In the genomic region with DNA sequence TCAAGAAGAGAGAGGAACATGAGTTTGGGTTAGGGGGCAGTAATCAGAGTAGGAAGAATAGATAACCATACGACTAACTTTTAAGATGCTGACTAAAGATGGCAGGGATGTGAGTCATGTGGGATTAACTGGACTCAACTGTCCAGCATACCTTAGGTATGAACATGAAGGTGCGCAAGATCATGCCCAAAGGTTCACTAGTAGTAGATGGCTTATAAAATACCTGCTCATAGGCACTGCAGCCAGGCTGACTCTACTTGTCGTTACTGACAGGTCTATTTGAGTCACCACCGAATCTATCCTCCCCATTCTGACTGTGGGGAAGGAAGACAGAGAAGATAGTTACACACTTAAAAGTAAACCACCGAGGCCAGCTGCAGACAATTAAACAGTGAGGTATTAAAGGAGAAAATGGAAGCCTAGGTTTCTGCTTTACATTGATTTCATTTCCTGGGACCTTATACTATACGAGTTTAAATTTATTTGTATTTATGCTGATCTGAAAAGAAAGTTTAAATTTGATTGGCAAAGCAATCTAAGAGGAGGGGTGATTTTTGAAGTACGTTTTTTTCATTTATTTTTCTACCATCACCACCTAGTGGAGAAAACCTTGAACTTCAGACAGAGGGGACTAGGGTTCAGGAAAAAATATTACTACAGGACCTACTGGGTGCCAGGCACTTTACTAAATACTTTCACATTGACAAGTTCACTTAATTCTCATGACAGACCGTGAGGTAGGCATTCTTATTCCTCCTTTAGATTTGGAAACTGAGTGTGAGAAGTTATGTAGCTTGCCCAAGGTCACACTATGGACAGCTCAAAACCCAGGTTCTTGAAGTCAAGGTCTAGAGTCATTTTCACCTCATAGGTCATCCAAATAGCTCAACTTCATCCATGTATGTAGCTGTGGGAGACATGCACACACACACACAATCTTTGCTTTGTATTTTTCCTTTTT, we compare ENCODE assay signal across 11 cellular contexts. TPM values are rescaled to one million over a fixed set of nuclear protein-coding genes. Genes with fewer than 3 reads are reported as not detected.
DNase-seq lines count a peak whose midpoint lies in the region; ATAC-seq and TF ChIP-seq lines count a peak whose summit lies in the region.
"Had no signal": no experiment of that assay in that cellular context is flagged by ENCODE, and none has a peak within 500 bp of the region (broad histone marks: within the 10 kb centered on the region; RNA-seq: fewer than 3 reads in every experiment).

No MANE protein-coding gene starts in this region.

- intact Hi-C loops in PC-9 (cut with micrococcal nuclease; ENCODE audit: unreplicated experiment) (loop anchor here (10.0 kb wide), 3 partner anchors 304 to 1166 kb away; a partner anchor contains a TSS), dorsolateral prefrontal cortex (cut with DNase I) (loop anchor here in 1 of 2 donors (10.0 kb wide), 1 partner anchor 1166 kb away; no protein-coding TSS in a partner anchor)

- H3F3A ChIP-seq in SK-N-SH (replicated peaks; ENCODE audit: insufficient read depth) (peaks cover 8% of the 10 kb centered on the region), PC-9 (ENCODE audit: insufficient read depth, low read depth) (peaks cover 6% of the 10 kb centered on the region)

- H3K79me2 ChIP-seq in SK-N-SH (ENCODE audit: insufficient read depth) (peaks cover 2% of the 10 kb centered on the region), PC-9 (ENCODE audit: low read depth) (peaks cover 2% of the 10 kb centered on the region)

- DNase-seq in SK-N-SH = no peak
- DNase-seq in PC-9 = no peak
- DNase-seq in dorsolateral prefrontal cortex = no peak
- no peak for DNase-seq in retinal pigment epithelial cell (ENCODE audit: low read depth)
- no peak for DNase-seq in midbrain (lab: John Stamatoyannopoulos, UW)
- DNase-seq: aorta, NCI-H69 had no signal

- POLR2A ChIA-PET in SK-N-SH (lab: Yijun Ruan, JAX) = no interaction called here
- POLR2A ChIA-PET in PC-9 (lab: Charles Lee; ENCODE audit: unreplicated experiment) = no interaction called here

- no peak for TF ChIP-seq EP300 in SK-N-SH (IDR thresholded peaks at IDR 0.05; ENCODE audit: borderline replicate concordance in 1 of 2, low read depth in 1 of 2, low read length in 1 of 2)

- H3K27me3 ChIP-seq in SK-N-SH (ENCODE audit: insufficient read depth) (no peaks in the 10 kb centered on the region), PC-9 (ENCODE audit: insufficient read depth, low read depth) (no peaks in the 10 kb centered on the region), dorsolateral prefrontal cortex (no peaks in the 10 kb centered on the region)

- H4K20me1 ChIP-seq in SK-N-SH (ENCODE audit: insufficient read depth) = no peaks in the 10 kb centered on the region
- H4K20me1 ChIP-seq in PC-9 (ENCODE audit: insufficient read depth) = no peaks in the 10 kb centered on the region

- ATAC-seq in SK-N-SH treated with all-trans-retinoic acid at 6 μM for 48 hours = no peak
- no peak for ATAC-seq in stimulated activated memory B cell treated with anti-CD40 and anti-IgM and Interleukin-4, amounts not matched to agents 10 μg/mL and 1 μg/mL and 100 μg/mL, for 72 hours
- no peak for ATAC-seq in GM18502 (IDR thresholded peaks at IDR 0.05; ENCODE audit: poor library complexity, unreplicated experiment)
- ATAC-seq: A549 had no signal

- H3K9me3 ChIP-seq in SK-N-SH = no peaks in the 10 kb centered on the region
- no peaks in the 10 kb centered on the region for H3K9me3 ChIP-seq in PC-9 (ENCODE audit: insufficient read depth, low read depth)
- H3K9me3 ChIP-seq: A549 had no signal

- 78% methylated on average over 8 of the region's 8 CpGs for WGBS in SK-N-SH (ENCODE audit: low lambda C conversion rate)

- no peaks in the 10 kb centered on the region for H3K36me3 Mint-ChIP-seq in stimulated activated memory B cell treated with anti-CD40 and anti-IgM and Interleukin-4, amounts not matched to agents 10 μg/mL and 1 μg/mL and 100 μg/mL, for 72 hours

- H3K4me3 ChIP-seq in SK-N-SH (ENCODE audit: low read depth in 2 of 2, low read length in 1 of 2) (no peak overlapping the region; a peak in 1 of 4 replicates), PC-9 (no peak overlapping the region), dorsolateral prefrontal cortex (no peak overlapping the region), retinal pigment epithelial cell (ENCODE audit: low read length) (no peak overlapping the region)
- H3K4me3 ChIP-seq: A549 had no signal

- no TSS peak for BruUV-seq in PC-9 (replicated peaks; lab: Mats Ljungman, UMichigan)

- no peak overlapping the region for H2AFZ ChIP-seq in SK-N-SH (ENCODE audit: low read depth)
- H2AFZ ChIP-seq in PC-9 = no peak overlapping the region

- H3K4me2 ChIP-seq in SK-N-SH (no peak overlapping the region), PC-9 (no peak overlapping the region)
- H3K4me2 ChIP-seq: A549 had no signal

- H3K9me2 ChIP-seq in SK-N-SH = no peaks in the 10 kb centered on the region
- H3K9me2 ChIP-seq in PC-9 (ENCODE audit: insufficient read depth) = no peaks in the 10 kb centered on the region

- H3K27ac Mint-ChIP-seq in stimulated activated memory B cell treated with anti-CD40 and anti-IgM and Interleukin-4, amounts not matched to agents 10 μg/mL and 1 μg/mL and 100 μg/mL, for 72 hours = no peak overlapping the region

- H3K9me3 Mint-ChIP-seq in stimulated activated memory B cell treated with anti-CD40 and anti-IgM and Interleukin-4, amounts not matched to agents 10 μg/mL and 1 μg/mL and 100 μg/mL, for 72 hours = no peaks in the 10 kb centered on the region

- peak; percentile 40; the same call in 1 of the 2 replicates for TF ChIP-seq CTCF in SK-N-SH (IDR thresholded peaks at IDR 0.05)
- TF ChIP-seq CTCF in PC-9 (conservative IDR thresholded peaks at IDR 0.05) = peak; percentile 59
- TF ChIP-seq CTCF in dorsolateral prefrontal cortex (IDR thresholded peaks at IDR 0.05 in 54 of 56, conservative IDR thresholded peaks at IDR 0.05 in 2 of 56; ENCODE audit: low read depth in 1 of 56, partially characterized antibody in 56 of 56) = peak in 55 of 56 donors; percentile 20 to 61 (median 46)
- TF ChIP-seq CTCF in retinal pigment epithelial cell (conservative IDR thresholded peaks at IDR 0.05; ENCODE audit: low read depth, low read length) = peak; percentile 43

- no peak overlapping the region for H3K4me3 Mint-ChIP-seq in stimulated activated memory B cell treated with anti-CD40 and anti-IgM and Interleukin-4, amounts not matched to agents 10 μg/mL and 1 μg/mL and 100 μg/mL, for 72 hours

- H3K36me3 ChIP-seq in SK-N-SH (replicated peaks in 1 of 2; ENCODE audit: control insufficient read depth in 1 of 2, insufficient read depth in 2 of 2, low read length in 1 of 2) (no peaks in the 10 kb centered on the region), PC-9 (ENCODE audit: low read depth) (no peaks in the 10 kb centered on the region)

- no peak for TF ChIP-seq RAD21 in SK-N-SH (IDR thresholded peaks at IDR 0.05; ENCODE audit: low read length)

- H3K27ac ChIP-seq in SK-N-SH (ENCODE audit: low read depth in 2 of 2, low read length in 1 of 2) (no peak overlapping the region), PC-9 (no peak overlapping the region), dorsolateral prefrontal cortex (no peak overlapping the region)
- H3K27ac ChIP-seq: A549 had no signal

- peaks cover 9% of the 10 kb centered on the region for H3K4me1 Mint-ChIP-seq in stimulated activated memory B cell treated with anti-CD40 and anti-IgM and Interleukin-4, amounts not matched to agents 10 μg/mL and 1 μg/mL and 100 μg/mL, for 72 hours

- peaks cover 0 to 3% of the 10 kb centered on the region in 2 experiments; a peak in 1 of 4 replicates for H3K4me1 ChIP-seq in SK-N-SH (ENCODE audit: control insufficient read depth in 1 of 2, insufficient read depth in 2 of 2, low read depth in 1 of 2, low read length in 1 of 2)
- no peaks in the 10 kb centered on the region for H3K4me1 ChIP-seq in PC-9 (replicated peaks; ENCODE audit: insufficient read depth)

- CTCF ChIA-PET in SK-N-SH (lab: Yijun Ruan, JAX) = interaction anchor here (0.9 to 9.3 kb wide), 4 partner anchors 10 to 23 kb away, joined by 3 to 100 read pairs (median 16); a partner anchor contains a TSS
- CTCF ChIA-PET in PC-9 (lab: Charles Lee) = interaction anchor here (0.5 kb wide), 1 partner anchor 83 kb away, joined by 3 read pairs; no protein-coding TSS in a partner anchor

- H3K9ac ChIP-seq in SK-N-SH = no peak overlapping the region

- H3K27me3 Mint-ChIP-seq in stimulated activated memory B cell treated with anti-CD40 and anti-IgM and Interleukin-4, amounts not matched to agents 10 μg/mL and 1 μg/mL and 100 μg/mL, for 72 hours = no peaks in the 10 kb centered on the region

TF ChIP-seq in SK-N-SH, 30 proteins besides CTCF, POLR2A, EP300 and RAD21:
- no peak for TF ChIP-seq JUND (IDR thresholded peaks at IDR 0.05)

TF ChIP-seq in SK-N-SH treated with all-trans-retinoic acid at 6 μM for 48 hours, 23 proteins besides CTCF, POLR2A, EP300 and RAD21 (continues in another document):
- TF ChIP-seq CSDC2 (CRISPR knock-in tag; IDR thresholded peaks at IDR 0.05) = no peak
- TF ChIP-seq PPARA (CRISPR knock-in tag; IDR thresholded peaks at IDR 0.05; ENCODE audit: borderline replicate concordance) = no peak
- no peak for TF ChIP-seq ZNF565 (CRISPR knock-in tag; conservative IDR thresholded peaks at IDR 0.05; ENCODE audit: low read depth)
- no peak for TF ChIP-seq GLIS3 (CRISPR knock-in tag; IDR thresholded peaks at IDR 0.05)
- no peak for TF ChIP-seq ZFP30 (CRISPR knock-in tag; IDR thresholded peaks at IDR 0.05)
- no peak for TF ChIP-seq ZC3H10 (CRISPR knock-in tag; IDR thresholded peaks at IDR 0.05)

RNA-seq across cellular contexts. Expression of a gene that starts 4.0 kb away (rescaled TPM):
- 47.5 and 49.0 TPM in 2 replicates for polyA plus RNA-seq in SK-N-SH (2012; rRNA removed)
- 38.6 and 45.1 TPM in 2 replicates for polyA plus RNA-seq in SK-N-SH (2012; cell fraction: cytosol; rRNA removed)
- polyA plus RNA-seq in SK-N-SH (2012; cell fraction: nucleus; rRNA removed) = 50.2 and 58.7 TPM in 2 replicates
- 61.4 and 69.5 TPM in 2 replicates for total RNA-seq in PC-9 (2021)
- total RNA-seq in dorsolateral prefrontal cortex = 10 to 100 TPM; 32.1 to 60.1 (median 47.7) TPM

RNA-seq across cellular contexts. Expression of a gene that starts 10.4 kb away (rescaled TPM):
- polyA plus RNA-seq in SK-N-SH (2012; rRNA removed) = 0.16 and 0.18 TPM in 2 replicates
- 0.17 and 0.20 TPM in 2 replicates for polyA plus RNA-seq in SK-N-SH (2012; cell fraction: cytosol; rRNA removed)
- polyA plus RNA-seq in SK-N-SH (2012; cell fraction: nucleus; rRNA removed) = 0.41 and 0.69 TPM in 2 replicates
- total RNA-seq in PC-9 (2021) (1.1 and 1.6 TPM in 2 replicates), dorsolateral prefrontal cortex (1 to 10 TPM in 119 of 120 experiments, under 1 TPM in 1; 0.46 to 3.4 (median 2.0) TPM)
